Comparison of ENCODE assay signal across 1 cellular context in genomic region chr13:110352735-110353134, GRCh38.
TF ChIP-seq lines count a peak whose summit lies in the region.

No MANE protein-coding gene starts in this region.

TF ChIP-seq in K562, 482 proteins besides CTCF, POLR2A, EP300 and RAD21 (continued from another document):
- TF ChIP-seq, protein P1, sequence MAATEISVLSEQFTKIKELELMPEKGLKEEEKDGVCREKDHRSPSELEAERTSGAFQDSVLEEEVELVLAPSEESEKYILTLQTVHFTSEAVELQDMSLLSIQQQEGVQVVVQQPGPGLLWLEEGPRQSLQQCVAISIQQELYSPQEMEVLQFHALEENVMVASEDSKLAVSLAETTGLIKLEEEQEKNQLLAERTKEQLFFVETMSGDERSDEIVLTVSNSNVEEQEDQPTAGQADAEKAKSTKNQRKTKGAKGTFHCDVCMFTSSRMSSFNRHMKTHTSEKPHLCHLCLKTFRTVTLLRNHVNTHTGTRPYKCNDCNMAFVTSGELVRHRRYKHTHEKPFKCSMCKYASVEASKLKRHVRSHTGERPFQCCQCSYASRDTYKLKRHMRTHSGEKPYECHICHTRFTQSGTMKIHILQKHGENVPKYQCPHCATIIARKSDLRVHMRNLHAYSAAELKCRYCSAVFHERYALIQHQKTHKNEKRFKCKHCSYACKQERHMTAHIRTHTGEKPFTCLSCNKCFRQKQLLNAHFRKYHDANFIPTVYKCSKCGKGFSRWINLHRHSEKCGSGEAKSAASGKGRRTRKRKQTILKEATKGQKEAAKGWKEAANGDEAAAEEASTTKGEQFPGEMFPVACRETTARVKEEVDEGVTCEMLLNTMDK (IDR thresholded peaks at IDR 0.05; ENCODE audit: borderline replicate concordance, insufficient read depth, low read depth, low read length, poor library complexity, severe bottlenecking) = no peak
- TF ChIP-seq ZNF324 (CRISPR knock-in tag; IDR thresholded peaks at IDR 0.05) = no peak
- no peak for TF ChIP-seq ZKSCAN8 (CRISPR knock-in tag; IDR thresholded peaks at IDR 0.05)
- no peak for TF ChIP-seq ZNF318 (IDR thresholded peaks at IDR 0.05; ENCODE audit: borderline replicate concordance in 1 of 2, low read depth in 1 of 2)
- no peak for TF ChIP-seq ZHX1 (conservative IDR thresholded peaks at IDR 0.05; ENCODE audit: low read length)
- no peak for TF ChIP-seq JUNB (CRISPR knock-in tag; conservative IDR thresholded peaks at IDR 0.05)
- no peak for TF ChIP-seq NCOA1 (IDR thresholded peaks at IDR 0.05; ENCODE audit: low read depth)
- TF ChIP-seq TCF3 (CRISPR knock-in tag; IDR thresholded peaks at IDR 0.05) = no peak
- no peak for TF ChIP-seq ZNF347 (CRISPR knock-in tag; IDR thresholded peaks at IDR 0.05; ENCODE audit: low read depth)
- TF ChIP-seq POLR2AphosphoS2 (IDR thresholded peaks at IDR 0.05; ENCODE audit: low read length) = no peak
- no peak for TF ChIP-seq NRF1 (conservative IDR thresholded peaks at IDR 0.05 in 1 of 2, IDR thresholded peaks at IDR 0.05 in 1 of 2)
TF ChIP-seq in K562: peak in this region for 0.
